Comparison of ENCODE assay signal across 25 cellular contexts in genomic region chr12:78793491-78793890, GRCh38.
"Had no signal": no experiment of that assay in that cellular context is flagged by ENCODE, and none has a peak within 500 bp of the region (broad histone marks: within the 10 kb centered on the region; RNA-seq: fewer than 3 reads in every experiment).

No MANE protein-coding gene starts in this region.

- H3K9ac ChIP-seq: neural progenitor cell had no signal

- H3K27me3 ChIP-seq: foreskin keratinocyte, neural progenitor cell, upper lobe of left lung had no signal

- H3K27ac ChIP-seq: coronary artery, epithelial cell of prostate, foreskin keratinocyte, lower lobe of right lung, neural progenitor cell, thoracic aorta, upper lobe of left lung had no signal

- DNase-seq: activated CD4-positive, alpha-beta T cell treated with anti-CD3 and anti-CD28 coated beads for 36 hours; activated CD4-positive, alpha-beta T cell treated with anti-CD3 and anti-CD28 coated beads, Interleukin-2, amount 50 U/mL, for 4 hours; activated CD8-positive, alpha-beta memory T cell treated with anti-CD3 and anti-CD28 coated beads for 24 hours; activated naive CD4-positive, alpha-beta T cell treated with Interleukin-2 at 50 U/mL for 16 hours; activated naive CD8-positive, alpha-beta T cell treated with anti-CD3 and anti-CD28 coated beads for 36 hours; activated T-cell treated with anti-CD3 and anti-CD28 coated beads, Interleukin-2, amount 50 U/mL, for 48 hours; amniotic stem cell; foreskin keratinocyte; left colon; mesendoderm; naive thymus-derived CD4-positive, alpha-beta T cell; small intestine; stimulated activated CD4-positive, alpha-beta T cell treated with anti-CD3 and anti-CD28 coated beads, Interleukin-15, amount 100 ng/mL, for 24 hours; stimulated activated CD4-positive, alpha-beta T cell treated with anti-CD3 and anti-CD28 coated beads, Interleukin-2, amount 100 ng/mL, for 48 hours; stimulated activated CD8-positive, alpha-beta memory T cell treated with anti-CD3 and anti-CD28 coated beads, Interleukin-4, amount 100 ng/mL, for 48 hours; stimulated activated naive B cell treated with anti-CD40 and anti-IgM and Interleukin-4, amounts not matched to agents 10 μg/mL and 1 μg/mL and 100 μg/mL, for 72 hours; T1000 had no signal

- H3K4me1 ChIP-seq: foreskin keratinocyte, lower lobe of right lung, neural progenitor cell, upper lobe of left lung had no signal

- H3K4me2 ChIP-seq: neural progenitor cell had no signal

- H2AFZ ChIP-seq: neural progenitor cell had no signal

- H3K9me3 ChIP-seq: lower lobe of right lung had no signal

- ATAC-seq: activated CD4-positive, alpha-beta T cell treated with anti-CD3 and anti-CD28 coated beads for 36 hours; foreskin keratinocyte; left colon; lower lobe of right lung; naive thymus-derived CD4-positive, alpha-beta T cell; sciatic nerve; stimulated activated naive B cell treated with anti-CD40 and anti-IgM and Interleukin-4, amounts not matched to agents 10 μg/mL and 1 μg/mL and 100 μg/mL, for 72 hours; WTC11 had no signal

- H3K4me3 ChIP-seq: coronary artery, lower lobe of right lung, neural progenitor cell, thoracic aorta, upper lobe of left lung had no signal

- H3K36me3 ChIP-seq: lower lobe of right lung, neural progenitor cell, thoracic aorta, upper lobe of left lung had no signal
